ENCODE assay signal across 8 cellular contexts in the genomic region with DNA sequence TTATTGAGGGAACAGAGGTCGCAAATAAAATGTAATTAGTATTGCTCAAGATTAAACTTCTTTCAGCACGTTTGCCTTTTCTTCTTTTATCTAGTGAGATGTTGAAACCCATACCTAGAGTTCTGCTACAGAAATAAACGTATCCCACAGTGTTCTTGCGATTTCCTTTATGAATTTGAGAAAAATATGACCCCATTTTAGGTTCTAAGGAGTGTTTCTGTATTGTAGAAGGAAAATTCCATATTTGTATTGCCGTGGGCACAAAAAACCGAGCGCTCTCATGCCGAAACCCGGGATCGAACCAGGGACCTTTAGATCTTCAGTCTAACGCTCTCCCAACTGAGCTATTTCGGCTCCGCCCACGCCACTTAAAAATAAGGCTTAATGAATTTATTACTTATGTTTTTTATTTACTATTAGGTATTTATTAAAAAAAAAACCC. TPM values are rescaled to one million over a fixed set of nuclear protein-coding genes. Genes with fewer than 3 reads are reported as not detected.
DNase-seq lines count a peak whose midpoint lies in the region; ATAC-seq and TF ChIP-seq lines count a peak whose summit lies in the region.

No MANE protein-coding gene starts in this region.

- TF ChIP-seq CTCF in endothelial cell (IDR thresholded peaks at IDR 0.05; ENCODE audit: unreplicated experiment): no peak

- DNase-seq in GM04503 (ENCODE audit: low read depth): peak; percentile 10
- DNase-seq in NCI-H82 treated with DMSO at 0.1 percent for 48 hours (lab: John Stamatoyannopoulos, UW; ENCODE audit: unreplicated experiment): peak; percentile 81
- peak; percentile 52 to 78 (median 76) for DNase-seq in activated CD8-positive, alpha-beta memory T cell treated with anti-CD3 and anti-CD28 coated beads for 48 hours (ENCODE audit: low read depth in 2 of 3, low spot score in 2 of 3)
- DNase-seq in endothelial cell (ENCODE audit: low spot score): peak; percentile 74
- peak; percentile 45 to 63 for DNase-seq in stimulated activated CD8-positive, alpha-beta memory T cell treated with anti-CD3 and anti-CD28 coated beads, Interleukin-7, amount 100 ng/mL, for 1 hour (ENCODE audit: low read depth in 2 of 2)

- peak overlapping the region; percentile 20 for H3K4me3 ChIP-seq in mucosa of stomach (ENCODE audit: low read length)

- peak; percentile 20 for ATAC-seq in HG03280 (IDR thresholded peaks at IDR 0.05; ENCODE audit: unreplicated experiment)
- ATAC-seq in GM19452 (IDR thresholded peaks at IDR 0.05; ENCODE audit: unreplicated experiment): no peak

- H3K36me3 Mint-ChIP-seq in endothelial cell (ENCODE audit: low read depth, unreplicated experiment): peaks cover 5% of the 10 kb centered on the region

- H3K4me1 Mint-ChIP-seq in endothelial cell (ENCODE audit: unreplicated experiment): peaks cover 57% of the 10 kb centered on the region

- H3K9me3 ChIP-seq in mucosa of stomach (ENCODE audit: control insufficient read depth, low read length): no peaks in the 10 kb centered on the region

- no peaks in the 10 kb centered on the region for H3K27me3 ChIP-seq in mucosa of stomach (ENCODE audit: control insufficient read depth, insufficient read depth, low read length)

- H3K9ac ChIP-seq in mucosa of stomach (ENCODE audit: low read length): peak overlapping the region; percentile 49

- H3K4me1 ChIP-seq in mucosa of stomach (ENCODE audit: control insufficient read depth, insufficient read depth, low read length): peaks cover 4% of the 10 kb centered on the region

- peaks cover 17% of the 10 kb centered on the region for H3K27me3 Mint-ChIP-seq in endothelial cell (ENCODE audit: unreplicated experiment)

- H3K4me3 Mint-ChIP-seq in endothelial cell (ENCODE audit: unreplicated experiment): peak overlapping the region; percentile 96

- H3K9me3 Mint-ChIP-seq in endothelial cell (ENCODE audit: unreplicated experiment): no peaks in the 10 kb centered on the region

- no peaks in the 10 kb centered on the region for H3K36me3 ChIP-seq in mucosa of stomach (ENCODE audit: control insufficient read depth, insufficient read depth, low read length)

- H3K27ac Mint-ChIP-seq in endothelial cell (ENCODE audit: unreplicated experiment): peak overlapping the region; percentile 90

RNA-seq across cellular contexts. Expression of a gene that starts 23.7 kb away (rescaled TPM):
- total RNA-seq in endothelial cell (ENCODE audit: unreplicated experiment): 1.6 TPM

RNA-seq across cellular contexts. Expression of a gene that starts 57.6 kb away (rescaled TPM):
- total RNA-seq in endothelial cell (ENCODE audit: unreplicated experiment): 82.8 TPM

Comparison
In these comparisons a context has a peak if more than half of its experiments do, and no peak if none do; other contexts are left out.
1. DNase-seq: peak in every context shown above with its lines; median percentile 81 in NCI-H82 treated with DMSO at 0.1 percent for 48 hours; 76 in activated CD8-positive, alpha-beta memory T cell treated with anti-CD3 and anti-CD28 coated beads for 48 hours; 74 in endothelial cell; 54 in stimulated activated CD8-positive, alpha-beta memory T cell treated with anti-CD3 and anti-CD28 coated beads, Interleukin-7, amount 100 ng/mL, for 1 hour; 10 in GM04503.